Comparison of ENCODE assay signal across 19 cellular contexts in genomic region chr5:33852327-33852726, GRCh38. TPM values are rescaled to one million over a fixed set of nuclear protein-coding genes. Genes with fewer than 3 reads are reported as not detected.
DNase-seq lines count a peak whose midpoint lies in the region; ATAC-seq and TF ChIP-seq lines count a peak whose summit lies in the region.
"Had no signal": no experiment of that assay in that cellular context is flagged by ENCODE, and none has a peak within 500 bp of the region (broad histone marks: within the 10 kb centered on the region; RNA-seq: fewer than 3 reads in every experiment).

No MANE protein-coding gene starts in this region.

- POLR2A ChIA-PET in MCF 10A (lab: Yijun Ruan, JAX): interaction anchor here (0.6 kb wide), 1 partner anchor 10 kb away, joined by 3 read pairs; no protein-coding TSS in a partner anchor

- H3K36me3 ChIP-seq in skeletal muscle tissue (ENCODE audit: control insufficient read depth in 3 of 3, insufficient read depth in 3 of 3, low read length in 3 of 3): no peaks in the 10 kb centered on the region
- H3K36me3 ChIP-seq: BLaER1 treated with 17β-estradiol and CSF1 and Interleukin-3, amounts not matched to agents 10 nM and 100 nM; right lobe of liver; transverse colon had no signal

- peaks cover 7% of the 10 kb centered on the region for H3K4me1 Mint-ChIP-seq in activated T-helper 17 cell treated with anti-CD3 and anti-CD28 coated beads, Interleukin-2, amount 50 U/mL, for 72 hours
- H3K4me1 Mint-ChIP-seq in MCF 10A (ENCODE audit: insufficient read depth, unreplicated experiment): no peaks in the 10 kb centered on the region

- intact Hi-C loops in MCF 10A (cut with micrococcal nuclease): no loop called here

- DNase-seq in HCEC 1CT (peak; percentile 28), astrocyte of the hippocampus (ENCODE audit: low read depth, low spot score) (peak; percentile 25), foreskin fibroblast (peak in 1 of 2 donors; percentile 42), OCI-M2 (lab: John Stamatoyannopoulos, UW; ENCODE audit: unreplicated experiment) (no peak), MCF 10A (ENCODE audit: unreplicated experiment) (no peak)
- DNase-seq: activated CD4-positive, alpha-beta T cell treated with anti-CD3 and anti-CD28 coated beads, Interleukin-2, amount 10 ng/mL, durations not matched to agents 7 days and 5 days; activated naive CD4-positive, alpha-beta T cell treated with anti-CD3 and anti-CD28 coated beads, Interleukin-2, amount 50 U/mL, for 16 hours; central memory CD4-positive, alpha-beta T cell; DMS53; immature natural killer cell; NCI-H1417 treated with DMSO at 0.1 percent for 48 hours; right lobe of liver; T-helper 9 cell; transverse colon had no signal

- H3K4me1 ChIP-seq in skeletal muscle tissue (ENCODE audit: control insufficient read depth in 3 of 3, insufficient read depth in 3 of 3, low read length in 3 of 3): peaks cover 0 to 5% (median 2%) of the 10 kb centered on the region in 3 donors
- H3K4me1 ChIP-seq: right lobe of liver, transverse colon had no signal

- no peaks in the 10 kb centered on the region for H3K9me3 Mint-ChIP-seq in activated T-helper 17 cell treated with anti-CD3 and anti-CD28 coated beads, Interleukin-2, amount 50 U/mL, for 72 hours
- no peaks in the 10 kb centered on the region for H3K9me3 Mint-ChIP-seq in MCF 10A (ENCODE audit: unreplicated experiment)
- H3K9me3 Mint-ChIP-seq: activated CD4-positive, alpha-beta T cell treated with anti-CD3 and anti-CD28 coated beads, Interleukin-2, amount 10 ng/mL, durations not matched to agents 7 days and 5 days had no signal

- H3K36me3 Mint-ChIP-seq in activated T-helper 17 cell treated with anti-CD3 and anti-CD28 coated beads, Interleukin-2, amount 50 U/mL, for 72 hours (ENCODE audit: low read depth): no peaks in the 10 kb centered on the region
- no peaks in the 10 kb centered on the region for H3K36me3 Mint-ChIP-seq in MCF 10A (ENCODE audit: insufficient read depth, unreplicated experiment)
- H3K36me3 Mint-ChIP-seq: immature natural killer cell had no signal

- H3K27ac ChIP-seq in skeletal muscle tissue (ENCODE audit: low read depth, low read length): peak overlapping the region; percentile 30
- H3K27ac ChIP-seq: BLaER1 treated with 17β-estradiol and CSF1 and Interleukin-3, amounts not matched to agents 10 nM and 100 nM; right lobe of liver; transverse colon had no signal

- no peak overlapping the region for H3K9ac ChIP-seq in skeletal muscle tissue (ENCODE audit: low read depth in 1 of 3, low read length in 3 of 3)
- H3K9ac ChIP-seq: BLaER1 treated with 17β-estradiol and CSF1 and Interleukin-3, amounts not matched to agents 10 nM and 100 nM had no signal

- no peaks in the 10 kb centered on the region for H3K9me3 ChIP-seq in skeletal muscle tissue (ENCODE audit: control insufficient read depth in 3 of 3, low read length in 3 of 3)
- H3K9me3 ChIP-seq: BLaER1 treated with 17β-estradiol and CSF1 and Interleukin-3, amounts not matched to agents 10 nM and 100 nM; right lobe of liver; transverse colon had no signal

- no peak overlapping the region for H3K27ac Mint-ChIP-seq in activated T-helper 17 cell treated with anti-CD3 and anti-CD28 coated beads, Interleukin-2, amount 50 U/mL, for 72 hours
- H3K27ac Mint-ChIP-seq in MCF 10A (ENCODE audit: low read depth, unreplicated experiment): no peak overlapping the region
- H3K27ac Mint-ChIP-seq: activated CD4-positive, alpha-beta T cell treated with anti-CD3 and anti-CD28 coated beads, Interleukin-2, amount 10 ng/mL, durations not matched to agents 7 days and 5 days; immature natural killer cell had no signal

- H3K27me3 ChIP-seq in skeletal muscle tissue (ENCODE audit: control insufficient read depth in 3 of 3, insufficient read depth in 3 of 3, low read length in 3 of 3): no peaks in the 10 kb centered on the region
- H3K27me3 ChIP-seq: BLaER1 treated with 17β-estradiol and CSF1 and Interleukin-3, amounts not matched to agents 10 nM and 100 nM; right lobe of liver; transverse colon had no signal

- H3K27me3 Mint-ChIP-seq in activated T-helper 17 cell treated with anti-CD3 and anti-CD28 coated beads, Interleukin-2, amount 50 U/mL, for 72 hours: peaks cover 4% of the 10 kb centered on the region
- peaks cover 9% of the 10 kb centered on the region for H3K27me3 Mint-ChIP-seq in MCF 10A (ENCODE audit: insufficient read depth, unreplicated experiment)

- ATAC-seq in HG02623 (IDR thresholded peaks at IDR 0.05; ENCODE audit: unreplicated experiment): no peak
- ATAC-seq in activated T-helper 17 cell treated with anti-CD3 and anti-CD28 coated beads, Interleukin-2, amount 50 U/mL, for 72 hours (replicated peaks): no peak
- ATAC-seq: HCT116, right lobe of liver had no signal

- CTCF ChIA-PET in MCF 10A (lab: Yijun Ruan, JAX): interaction anchor here (0.7 kb wide), 1 partner anchor 155 kb away, joined by 3 read pairs; the partner anchor contains the start of gene AMACR

- H3K4me3 ChIP-seq in foreskin fibroblast (ENCODE audit: low read depth in 1 of 2, low read length in 2 of 2) (peak overlapping the region; percentile 15 to 25), skeletal muscle tissue (ENCODE audit: low read length in 3 of 3) (no peak overlapping the region)
- H3K4me3 ChIP-seq: BLaER1 treated with 17β-estradiol and CSF1 and Interleukin-3, amounts not matched to agents 10 nM and 100 nM; right lobe of liver; transverse colon had no signal

- BruUV-seq in MCF 10A (replicated peaks; lab: Mats Ljungman, UMichigan): no TSS peak

- TF ChIP-seq CTCF in foreskin fibroblast (IDR thresholded peaks at IDR 0.05; ENCODE audit: low read depth, low read length) (no peak), MCF 10A (IDR thresholded peaks at IDR 0.05; ENCODE audit: unreplicated experiment) (no peak)

- no peak overlapping the region for H3K4me3 Mint-ChIP-seq in activated T-helper 17 cell treated with anti-CD3 and anti-CD28 coated beads, Interleukin-2, amount 50 U/mL, for 72 hours
- no peak overlapping the region for H3K4me3 Mint-ChIP-seq in MCF 10A (ENCODE audit: unreplicated experiment)
- H3K4me3 Mint-ChIP-seq: activated CD4-positive, alpha-beta T cell treated with anti-CD3 and anti-CD28 coated beads, Interleukin-2, amount 10 ng/mL, durations not matched to agents 7 days and 5 days; immature natural killer cell had no signal

RNA-seq across cellular contexts. Expression of gene ADAMTS12, which starts 39.5 kb away (rescaled TPM):
- total RNA-seq in skeletal muscle tissue (19.3 TPM), MCF 10A (2022) (not detected in 2 replicates)
- total RNA-seq in activated T-helper 17 cell treated with anti-CD3 and anti-CD28 coated beads, Interleukin-2, amount 50 U/mL, for 72 hours: not detected
- total RNA-seq: activated CD4-positive, alpha-beta T cell treated with anti-CD3 and anti-CD28 coated beads, Interleukin-2, amount 10 ng/mL, durations not matched to agents 7 days and 5 days had no signal

Comparison
In these comparisons a context has a peak if more than half of its experiments do, and no peak if none do; other contexts are left out.
1. DNase-seq: peak in HCEC 1CT (single experiment) and astrocyte of the hippocampus (single experiment); none in OCI-M2 (single experiment) and MCF 10A (single experiment).
2. H3K4me3 ChIP-seq: peak in foreskin fibroblast (2 of 2); none in skeletal muscle tissue (0 of 3).
3. RNA of gene ADAMTS12, which starts 39.5 kb away (total RNA-seq): 19.3 TPM in skeletal muscle tissue (single experiment); not detected in activated T-helper 17 cell treated with anti-CD3 and anti-CD28 coated beads, Interleukin-2, amount 50 U/mL, for 72 hours and not detected in MCF 10A; every median in the first group is over 10 times any median in the second.